9 cellular contexts compared by ENCODE assay signal in genomic region chr4:143911528-143912407, GRCh38. TPM values are rescaled to one million over a fixed set of nuclear protein-coding genes. Genes with fewer than 3 reads are reported as not detected.
DNase-seq lines count a peak whose midpoint lies in the region; ATAC-seq and TF ChIP-seq lines count a peak whose summit lies in the region.
"Not testable (repeated sequence)": the region's sequence is repeated elsewhere in the genome, so short reads cannot be mapped to it uniquely, and the experiment has no call there.
"Had no signal": no experiment of that assay in that cellular context is flagged by ENCODE, and none has a peak within 500 bp of the region (broad histone marks: within the 10 kb centered on the region; RNA-seq: fewer than 3 reads in every experiment).

No MANE protein-coding gene starts in this region.

- peak overlapping the region; percentile 43 for H3K4me3 ChIP-seq in mononuclear cell (ENCODE audit: low read length)

- H3K9me3 ChIP-seq in mononuclear cell (ENCODE audit: low read depth, low read length), result not testable (repeated sequence)

- H3K27me3 Mint-ChIP-seq in activated T-helper 2 cell treated with anti-CD3 and anti-CD28 coated beads, Interferon-gamma antibody, Interleukin-2, Interleukin-4, amounts not matched to agents 10 μg/mL and 5 μg/mL and 100 μg/mL, durations not matched to agents 14 hours and 24 hours and 36 hours (ENCODE audit: low read depth), result peaks cover 12% of the 10 kb centered on the region

- DNase-seq in CD1c-positive myeloid dendritic cell (ENCODE audit: extremely low spot score) (peak; percentile 5), SK-N-DZ (ENCODE audit: low spot score) (peak; percentile 8)
- peak; percentile 8 for DNase-seq in activated T-helper 2 cell treated with anti-CD3 and anti-CD28 coated beads, Interferon-gamma antibody, Interleukin-2, Interleukin-4, amounts not matched to agents 10 μg/mL and 5 μg/mL and 100 μg/mL, durations not matched to agents 14 hours and 24 hours and 36 hours (ENCODE audit: low spot score)
- DNase-seq in stimulated activated CD8-positive, alpha-beta memory T cell treated with anti-CD3 and anti-CD28 coated beads, Interleukin-12 subunit alpha, Interleukin-12 subunit beta, amount 100 ng/mL, for 1 hour (ENCODE audit: low read depth), result peak; percentile 11

- H3K27me3 ChIP-seq in mononuclear cell (ENCODE audit: insufficient read depth, low read length), result not testable (repeated sequence)

- H3K4me1 Mint-ChIP-seq in activated T-helper 2 cell treated with anti-CD3 and anti-CD28 coated beads, Interferon-gamma antibody, Interleukin-2, Interleukin-4, amounts not matched to agents 10 μg/mL and 5 μg/mL and 100 μg/mL, durations not matched to agents 14 hours and 24 hours and 36 hours (ENCODE audit: low read depth), result not testable (repeated sequence)

- not testable (repeated sequence) for H3K4me1 ChIP-seq in mononuclear cell (ENCODE audit: insufficient read depth, low read length)

- H3K36me3 Mint-ChIP-seq in activated T-helper 2 cell treated with anti-CD3 and anti-CD28 coated beads, Interferon-gamma antibody, Interleukin-2, Interleukin-4, amounts not matched to agents 10 μg/mL and 5 μg/mL and 100 μg/mL, durations not matched to agents 14 hours and 24 hours and 36 hours (ENCODE audit: low read depth), result not testable (repeated sequence)

- peak overlapping the region; percentile 76 for H3K4me3 Mint-ChIP-seq in activated T-helper 2 cell treated with anti-CD3 and anti-CD28 coated beads, Interferon-gamma antibody, Interleukin-2, Interleukin-4, amounts not matched to agents 10 μg/mL and 5 μg/mL and 100 μg/mL, durations not matched to agents 14 hours and 24 hours and 36 hours (ENCODE audit: low read depth)

- peak; percentile 34 for TF ChIP-seq POLR2A in GM19099 (IDR thresholded peaks at IDR 0.05; ENCODE audit: extremely low read depth, insufficient read length, low read depth)

- not testable (repeated sequence) for H3K27ac Mint-ChIP-seq in activated T-helper 2 cell treated with anti-CD3 and anti-CD28 coated beads, Interferon-gamma antibody, Interleukin-2, Interleukin-4, amounts not matched to agents 10 μg/mL and 5 μg/mL and 100 μg/mL, durations not matched to agents 14 hours and 24 hours and 36 hours

- H3K9me3 Mint-ChIP-seq in activated T-helper 2 cell treated with anti-CD3 and anti-CD28 coated beads, Interferon-gamma antibody, Interleukin-2, Interleukin-4, amounts not matched to agents 10 μg/mL and 5 μg/mL and 100 μg/mL, durations not matched to agents 14 hours and 24 hours and 36 hours, result not testable (repeated sequence)

- peak; percentile 65 for ATAC-seq in HG02870 (IDR thresholded peaks at IDR 0.05; ENCODE audit: unreplicated experiment)
- peak; percentile 26 for ATAC-seq in esophagus mucosa

- intact Hi-C loops in activated T-helper 2 cell treated with anti-CD3 and anti-CD28 coated beads, Interferon-gamma antibody, Interleukin-2, Interleukin-4, amounts not matched to agents 10 μg/mL and 5 μg/mL and 100 μg/mL, durations not matched to agents 14 hours and 24 hours and 36 hours (cut with micrococcal nuclease), result not testable (repeated sequence)

RNA-seq across cellular contexts. Expression of gene GYPE, which starts 6.4 kb away (rescaled TPM):
- polyA plus RNA-seq in SK-N-DZ (2014; cell fraction: cytosol; rRNA removed), result not detected in 2 replicates
- not detected in 2 replicates for polyA plus RNA-seq in SK-N-DZ (2014; cell fraction: nucleus; rRNA removed)
- total RNA-seq in activated T-helper 2 cell treated with anti-CD3 and anti-CD28 coated beads, Interferon-gamma antibody, Interleukin-2, Interleukin-4, amounts not matched to agents 10 μg/mL and 5 μg/mL and 100 μg/mL, durations not matched to agents 14 hours and 24 hours and 36 hours, result 0.21 and 0.25 TPM in 2 replicates
- total RNA-seq in esophagus mucosa (not detected), mononuclear cell (0.10 TPM)
- total RNA-seq: OCI-LY7 had no signal

Comparison
In these comparisons a context has a peak if more than half of its experiments do, and no peak if none do; other contexts are left out.
1. Peak in every context shown above with its lines: DNase-seq, ATAC-seq and H3K4me3 ChIP-seq.